ENCODE assay signal across 24 cellular contexts in genomic region chr1:17432412-17432811, GRCh38. TPM values are rescaled to one million over a fixed set of nuclear protein-coding genes. Genes with fewer than 3 reads are reported as not detected.
A peak's percentile ranks its signal among the peaks of the same experiment; 100 is the strongest.
DNase-seq lines count a peak whose midpoint lies in the region; ATAC-seq and TF ChIP-seq lines count a peak whose summit lies in the region.
"Had no signal": no experiment of that assay in that cellular context is flagged by ENCODE, and none has a peak within 500 bp of the region (broad histone marks: within the 10 kb centered on the region; RNA-seq: fewer than 3 reads in every experiment).

No MANE protein-coding gene starts in this region.

- H4K91ac ChIP-seq in trophoblast cell (ENCODE audit: low read depth, low read length): no peak overlapping the region

- H3K4ac ChIP-seq in trophoblast cell (ENCODE audit: low read depth, low read length): peak overlapping the region; percentile 35

- no peak overlapping the region for H2BK5ac ChIP-seq in trophoblast cell (ENCODE audit: low read depth, low read length, poor library complexity)

- peak overlapping the region in 5 of 10 experiments; percentile 2 to 42 (median 19); a peak in 6 of 20 replicates for H3K4me3 ChIP-seq in BLaER1 treated with 17β-estradiol and CSF1 and Interleukin-3, amounts not matched to agents 10 nM and 100 nM
- H3K4me3 ChIP-seq in GM12864 (ENCODE audit: low read depth, low read length) (peak overlapping the region; percentile 9), trophoblast cell (ENCODE audit: low read depth, low read length) (no peak overlapping the region)
- H3K4me3 ChIP-seq: adrenal gland, left ventricle myocardium inferior, SK-N-MC, skin epidermis had no signal

- POLR2A ChIA-PET in WTC11 (lab: Charles Lee): interaction anchor here (0.8 kb wide), 1 partner anchor 20 kb away, joined by 3 read pairs; no protein-coding TSS in a partner anchor

- H2AFZ ChIP-seq in trophoblast cell (ENCODE audit: insufficient read depth, low read length, poor library complexity): no peak overlapping the region

- peaks cover 83% of the 10 kb centered on the region for H3K4me1 Mint-ChIP-seq in WTC11
- H3K4me1 Mint-ChIP-seq in HFFc6 (ENCODE audit: low read depth): peaks cover 22% of the 10 kb centered on the region

- peak overlapping the region; percentile 33 for H3K4me3 Mint-ChIP-seq in WTC11
- H3K4me3 Mint-ChIP-seq in HFFc6: no peak overlapping the region
- H3K4me3 Mint-ChIP-seq: CD4-positive, alpha-beta memory T cell had no signal

- ATAC-seq in WTC11: no peak

- H3K36me3 Mint-ChIP-seq in WTC11: peaks cover 76% of the 10 kb centered on the region
- peaks cover 9% of the 10 kb centered on the region; the same call in 1 of the 2 replicates for H3K36me3 Mint-ChIP-seq in HFFc6 (ENCODE audit: low read depth)

- no peaks in the 10 kb centered on the region for H3K27me3 ChIP-seq in BLaER1 treated with 17β-estradiol and CSF1 and Interleukin-3, amounts not matched to agents 10 nM and 100 nM
- H3K27me3 ChIP-seq in trophoblast cell (ENCODE audit: insufficient read depth, low read length): no peaks in the 10 kb centered on the region
- H3K27me3 ChIP-seq: adrenal gland, brain microvascular endothelial cell had no signal

- peaks cover 100% of the 10 kb centered on the region in 11 experiments for H4K20me1 ChIP-seq in BLaER1 treated with 17β-estradiol and CSF1 and Interleukin-3, amounts not matched to agents 10 nM and 100 nM

- H2BK120ac ChIP-seq in trophoblast cell (ENCODE audit: insufficient read depth, low read length, poor library complexity): no peak overlapping the region

- H3K9me3 Mint-ChIP-seq in WTC11 (no peaks in the 10 kb centered on the region), HFFc6 (no peaks in the 10 kb centered on the region)
- H3K9me3 Mint-ChIP-seq: naive thymus-derived CD8-positive, alpha-beta T cell had no signal

- peaks cover 64 to 100% (median 95%) of the 10 kb centered on the region in 11 experiments for H3K36me3 ChIP-seq in BLaER1 treated with 17β-estradiol and CSF1 and Interleukin-3, amounts not matched to agents 10 nM and 100 nM
- H3K36me3 ChIP-seq in trophoblast cell (ENCODE audit: control insufficient read depth in 1 of 2, insufficient read depth in 2 of 2, low read length in 2 of 2): peaks cover 33 to 52% of the 10 kb centered on the region in 2 experiments

- TF ChIP-seq CTCF in GM12864 (IDR thresholded peaks at IDR 0.05; ENCODE audit: low read depth, low read length, missing control alignments) (no peak), WTC11 (IDR thresholded peaks at IDR 0.05) (no peak), HFFc6 (IDR thresholded peaks at IDR 0.05) (no peak)

- peaks cover 56 to 89% (median 69%) of the 10 kb centered on the region in 10 experiments for H3K4me1 ChIP-seq in BLaER1 treated with 17β-estradiol and CSF1 and Interleukin-3, amounts not matched to agents 10 nM and 100 nM
- peaks cover 14 to 34% of the 10 kb centered on the region in 2 experiments for H3K4me1 ChIP-seq in trophoblast cell (ENCODE audit: control insufficient read depth in 1 of 2, insufficient read depth in 2 of 2, low read length in 2 of 2)

- WGBS in trophoblast cell (ENCODE audit: extremely low coverage, insufficient coverage, insufficient read length): no CpG with 5 or more reads among the region's 3 CpGs

- peak overlapping the region in 10 of 11 experiments; percentile 5 to 53 (median 39); a peak in 15 of 22 replicates for H3K9ac ChIP-seq in BLaER1 treated with 17β-estradiol and CSF1 and Interleukin-3, amounts not matched to agents 10 nM and 100 nM
- H3K9ac ChIP-seq in trophoblast cell (ENCODE audit: low read length): no peak overlapping the region

- CTCF ChIA-PET in WTC11 (lab: Charles Lee): interaction anchor here (0.7 to 1.9 kb wide), 4 partner anchors 8 to 53 kb away, joined by 3 to 4 read pairs (median 4); no protein-coding TSS in a partner anchor

- DNase-seq in GM12864 (ENCODE audit: low read depth) (no peak), WTC11 (ENCODE audit: low spot score) (no peak), trophoblast cell (no peak), hippocampal formation (lab: John Stamatoyannopoulos, UW) (no peak), HFFc6 (no peak), NCI-H2107 treated with DMSO at 0.1 percent for 48 hours (lab: John Stamatoyannopoulos, UW; ENCODE audit: unreplicated experiment) (no peak)
- DNase-seq: activated gamma-delta T cell treated with Interleukin-2 at 50 U/mL for 16 hours; adrenal gland; brain microvascular endothelial cell; CD4-positive, alpha-beta memory T cell; effector CD8-positive, alpha-beta T cell; EL; GOT3; left ventricle myocardium inferior; naive thymus-derived CD8-positive, alpha-beta T cell; NCI-H1105 treated with DMSO at 0.1 percent for 48 hours; NCI-H2029; NCI-H226; stimulated activated CD4-positive, alpha-beta T cell treated with anti-CD3 and anti-CD28 coated beads, Interleukin-1b, Interleukin-23, amount 100 ng/mL, for 48 hours; stimulated activated CD8-positive, alpha-beta memory T cell treated with anti-CD3 and anti-CD28 coated beads, Interleukin-4, amount 100 ng/mL, for 48 hours; T-helper 2 cell had no signal

- no peak overlapping the region for H3K18ac ChIP-seq in trophoblast cell (ENCODE audit: low read length)

- H4K8ac ChIP-seq in trophoblast cell (ENCODE audit: low read depth, low read length): no peak overlapping the region

- no peak overlapping the region for H4K12ac ChIP-seq in trophoblast cell (ENCODE audit: low read depth, low read length)

- peak overlapping the region in 9 of 11 experiments; percentile 44 to 72 (median 59); a peak in 17 of 22 replicates for H3K27ac ChIP-seq in BLaER1 treated with 17β-estradiol and CSF1 and Interleukin-3, amounts not matched to agents 10 nM and 100 nM
- H3K27ac ChIP-seq in trophoblast cell (ENCODE audit: low read depth, low read length): no peak overlapping the region
- H3K27ac ChIP-seq: brain microvascular endothelial cell, left ventricle myocardium inferior, SK-N-MC had no signal

- H3K9me3 ChIP-seq in BLaER1 treated with 17β-estradiol and CSF1 and Interleukin-3, amounts not matched to agents 10 nM and 100 nM (replicated peaks in 1 of 11): no peaks in the 10 kb centered on the region
- peaks cover 5% of the 10 kb centered on the region for H3K9me3 ChIP-seq in trophoblast cell (ENCODE audit: insufficient read depth, low read depth, low read length)
- H3K9me3 ChIP-seq: adrenal gland, left ventricle myocardium inferior had no signal

- H2AK5ac ChIP-seq in trophoblast cell (ENCODE audit: low read length): no peak overlapping the region

- H3K27ac Mint-ChIP-seq in WTC11 (peak overlapping the region; percentile 78), HFFc6 (no peak overlapping the region)

- H3K14ac ChIP-seq in trophoblast cell (ENCODE audit: low read length): no peak overlapping the region

- H2BK12ac ChIP-seq in trophoblast cell (ENCODE audit: low read length): no peak overlapping the region

- peak overlapping the region; percentile 36 to 99 (median 89) for H3K4me2 ChIP-seq in BLaER1 treated with 17β-estradiol and CSF1 and Interleukin-3, amounts not matched to agents 10 nM and 100 nM
- H3K4me2 ChIP-seq in trophoblast cell (ENCODE audit: low read length): no peak overlapping the region

- peaks cover 6% of the 10 kb centered on the region for H3K79me1 ChIP-seq in trophoblast cell (ENCODE audit: low read length)

- H3K27me3 Mint-ChIP-seq in WTC11 (ENCODE audit: low read depth) (no peaks in the 10 kb centered on the region), HFFc6 (ENCODE audit: insufficient read depth) (no peaks in the 10 kb centered on the region)
- H3K27me3 Mint-ChIP-seq: CD4-positive, alpha-beta memory T cell; naive thymus-derived CD8-positive, alpha-beta T cell had no signal

- peaks cover 15% of the 10 kb centered on the region for H3K79me2 ChIP-seq in trophoblast cell (ENCODE audit: control insufficient read depth, insufficient read depth, low read length, poor library complexity)

- no peak overlapping the region for H3K23ac ChIP-seq in trophoblast cell (ENCODE audit: low read length)

TF ChIP-seq in WTC11, 78 proteins besides CTCF, POLR2A, EP300 and RAD21:
- no peak for TF ChIP-seq IRF2 (CRISPR knock-in tag; IDR thresholded peaks at IDR 0.05; ENCODE audit: borderline replicate concordance, low read depth)
- no peak for TF ChIP-seq SMAD3 (CRISPR knock-in tag; IDR thresholded peaks at IDR 0.05; ENCODE audit: borderline replicate concordance)
- TF ChIP-seq FOXP1 (CRISPR knock-in tag; IDR thresholded peaks at IDR 0.05; ENCODE audit: borderline replicate concordance): no peak
- no peak for TF ChIP-seq ZNF121 (CRISPR knock-in tag; IDR thresholded peaks at IDR 0.05)
- TF ChIP-seq CREM (CRISPR knock-in tag; IDR thresholded peaks at IDR 0.05): no peak
- TF ChIP-seq RORB (CRISPR knock-in tag; IDR thresholded peaks at IDR 0.05): no peak
- TF ChIP-seq EMX1 (CRISPR knock-in tag; IDR thresholded peaks at IDR 0.05): no peak
- TF ChIP-seq ATF3 (CRISPR knock-in tag; conservative IDR thresholded peaks at IDR 0.05): no peak

RNA-seq across cellular contexts. Expression of gene RCC2, which starts 7.1 kb away (rescaled TPM):
- total RNA-seq in WTC11 (2021): 377 to 407 TPM (median 395 TPM) in 3 replicates
- 76.2 and 78.2 TPM in 2 replicates for polyA plus RNA-seq in trophoblast cell (2013)
- 10 to 100 TPM; 36.0 to 43.8 (median 38.0) TPM for total RNA-seq in HFFc6 (2021; fragmentation: NEBNext Ultra II Directional; extraction: Animal tissue kit (Norgen Biotek cat#: 25700))
